In genomic region chr7:34015656-34016055, GRCh38 we compare ENCODE assay signal across 23 cellular contexts.
"Had no signal": no experiment of that assay in that cellular context is flagged by ENCODE, and none has a peak within 500 bp of the region (broad histone marks: within the 10 kb centered on the region; RNA-seq: fewer than 3 reads in every experiment).

No MANE protein-coding gene starts in this region.

- H3K4me3 ChIP-seq: ascending aorta, breast epithelium, coronary artery, dorsolateral prefrontal cortex had no signal

- H3K4me1 ChIP-seq: ascending aorta, breast epithelium had no signal

- DNase-seq: activated CD4-positive, alpha-beta memory T cell treated with anti-CD3 and anti-CD28 coated beads for 36 hours; activated CD4-positive, alpha-beta T cell treated with anti-CD3 and anti-CD28 coated beads for 36 hours; activated CD4-positive, alpha-beta T cell treated with anti-CD3 and anti-CD28 coated beads, Interleukin-2, amount 10 ng/mL, durations not matched to agents 24 days and 14 days; activated CD4-positive, CD25-positive, alpha-beta regulatory T cell; activated CD4-positive, CD25-positive, alpha-beta regulatory T cell treated with anti-CD3 and anti-CD28 coated beads, Interleukin-2, amount 50 U/mL, for 72 hours; activated CD8-positive, alpha-beta memory T cell treated with anti-CD3 and anti-CD28 coated beads, Interleukin-2, amount 10 ng/mL, durations not matched to agents 7 days and 5 days; activated CD8-positive, alpha-beta memory T cell treated with anti-CD3 and anti-CD28 coated beads, Interleukin-2, amount 50 U/mL, for 4 hours; activated CD8-positive, alpha-beta T cell treated with anti-CD3 and anti-CD28 coated beads, Interleukin-2, amount 10 ng/mL, durations not matched to agents 7 days and 5 days; activated effector memory CD4-positive, alpha-beta T cell treated with anti-CD3 and anti-CD28 coated beads, Interleukin-2, amount 50 U/mL, for 16 hours; activated naive CD4-positive, alpha-beta T cell; activated naive CD4-positive, alpha-beta T cell treated with anti-CD3 and anti-CD28 coated beads, Interleukin-2, amount 10 ng/mL, durations not matched to agents 7 days and 5 days; activated naive CD8-positive, alpha-beta T cell treated with anti-CD3 and anti-CD28 coated beads, Interleukin-2, amount 10 ng/mL, durations not matched to agents 7 days and 5 days; activated T-cell treated with anti-CD3 and anti-CD28 coated beads, Interleukin-2, amount 50 U/mL, for 1 hour; activated T-cell treated with anti-CD3 and anti-CD28 coated beads, Interleukin-2, amount 50 U/mL, for 48 hours; effector memory CD4-positive, alpha-beta T cell; endodermal cell; foreskin fibroblast; head of caudate nucleus; T-helper 2 cell had no signal

- H3K36me3 ChIP-seq: ascending aorta, breast epithelium had no signal

- H3K27ac ChIP-seq: ascending aorta, breast epithelium, coronary artery had no signal

- H3K9me3 ChIP-seq: ascending aorta, breast epithelium had no signal
